ENCODE assay signal across 1 cellular context in genomic region chr1:228178737-228179720, GRCh38.
TF ChIP-seq lines count a peak whose summit lies in the region.

No MANE protein-coding gene starts in this region.

TF ChIP-seq in IMR-90, 13 proteins besides CTCF, POLR2A, EP300 and RAD21:
- TF ChIP-seq ELK1 (IDR thresholded peaks at IDR 0.05; ENCODE audit: borderline replicate concordance, low read depth, low read length) = no peak
- TF ChIP-seq CHD1 (IDR thresholded peaks at IDR 0.05; ENCODE audit: low read depth, low read length) = no peak
